Comparison of ENCODE assay signal across 1 cellular context in the genomic region with DNA sequence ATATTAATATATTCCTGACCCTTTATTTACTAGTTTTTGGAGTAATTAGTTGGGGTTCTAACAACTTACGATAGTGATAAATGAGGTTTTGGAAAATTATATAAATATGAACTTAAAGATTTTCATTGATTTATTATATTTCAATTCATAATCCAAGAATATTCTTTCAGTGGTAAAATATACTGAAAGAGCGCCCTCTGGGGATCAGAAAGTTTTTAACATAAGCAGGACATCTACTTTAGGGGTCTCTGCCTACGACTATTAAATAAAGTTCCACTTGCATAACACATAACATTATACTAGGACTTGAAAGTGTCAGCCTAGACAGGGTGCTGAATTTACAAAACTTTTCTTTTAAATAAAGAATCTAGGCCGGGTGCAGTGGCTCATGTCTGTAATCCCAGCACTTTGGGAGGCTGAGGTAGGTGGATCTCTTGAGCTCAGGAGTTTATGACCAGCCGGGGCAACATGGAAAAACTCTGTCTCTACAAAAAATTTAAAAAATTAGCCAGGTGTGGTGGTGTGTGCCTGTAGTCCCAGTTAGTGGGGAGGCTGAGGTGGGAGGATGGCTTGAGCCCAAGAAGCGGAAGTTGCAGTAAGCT.
TF ChIP-seq lines count a peak whose summit lies in the region.

No MANE protein-coding gene starts in this region.

TF ChIP-seq in GM23338, 12 proteins besides CTCF, POLR2A, EP300 and RAD21 (continued from another document):
- TF ChIP-seq ETS1 (IDR thresholded peaks at IDR 0.05): no peak
- no peak for TF ChIP-seq JUNB (IDR thresholded peaks at IDR 0.05; ENCODE audit: unreplicated experiment)
- no peak for TF ChIP-seq EZH2 (IDR thresholded peaks at IDR 0.05; ENCODE audit: low read depth, unreplicated experiment)
- TF ChIP-seq ZNF462 (CRISPR knock-in tag; IDR thresholded peaks at IDR 0.05): no peak
- TF ChIP-seq POLR2AphosphoS5 (IDR thresholded peaks at IDR 0.05; ENCODE audit: low read depth): no peak
